Comparison of ENCODE assay signal across 22 cellular contexts in genomic region chr18:48338915-48339314, GRCh38.
"Had no signal": no experiment of that assay in that cellular context is flagged by ENCODE, and none has a peak within 500 bp of the region (broad histone marks: within the 10 kb centered on the region; RNA-seq: fewer than 3 reads in every experiment).

No MANE protein-coding gene starts in this region.

- H3K27ac ChIP-seq: HL-60, RWPE1 had no signal

- H3K4me2 ChIP-seq: SK-N-SH had no signal

- H3K9ac ChIP-seq: SK-N-SH had no signal

- H3K27me3 ChIP-seq: MG63 had no signal

- ATAC-seq: Panc1, PC-3 had no signal

- H3K9me3 ChIP-seq: MG63, SK-N-SH had no signal

- DNase-seq: IMR-90, Karpas-422, KG1, MG63, NCI-H1092, NCI-H1105 treated with DMSO at 0.1 percent for 48 hours, NCI-H1417 treated with DMSO at 0.1 percent for 48 hours, NCI-H146, NCI-H1694 treated with DMSO at 0.1 percent for 48 hours, NCI-H1930, NCI-H2081, NCI-H2107, NCI-H2227 treated with DMSO at 0.1 percent for 48 hours, NCI-H524, NCI-H69, NCI-H774, PC-3, SHP77, SK-N-SH had no signal

- H3K36me3 ChIP-seq: MG63 had no signal

- H3K4me3 ChIP-seq: MG63 had no signal
